In genomic region chr18:59616501-59616900, GRCh38 we compare ENCODE assay signal across 15 cellular contexts.
DNase-seq lines count a peak whose midpoint lies in the region; ATAC-seq and TF ChIP-seq lines count a peak whose summit lies in the region.
"Had no signal": no experiment of that assay in that cellular context is flagged by ENCODE, and none has a peak within 500 bp of the region (broad histone marks: within the 10 kb centered on the region; RNA-seq: fewer than 3 reads in every experiment).

No MANE protein-coding gene starts in this region.

- intact Hi-C loops in left cardiac atrium (cut with DNase I), result loop anchor here in 1 of 2 donors (10.0 kb wide), 1 partner anchor 152 kb away; no protein-coding TSS in a partner anchor

- DNase-seq in NCI-H226 (peak; percentile 3), astrocyte of the spinal cord (ENCODE audit: low read depth, low spot score) (peak; percentile 71), fibroblast of the aortic adventitia (ENCODE audit: low read depth) (peak; percentile 39), skeletal muscle cell (ENCODE audit: low read depth) (peak; percentile 63), left cardiac atrium (no peak), NCI-H1417 treated with DMSO at 0.1 percent for 48 hours (lab: John Stamatoyannopoulos, UW) (no peak), DMS79 (lab: John Stamatoyannopoulos, UW) (no peak)
- DNase-seq: ACHN, Caco-2, DMS79 treated with DMSO at 0.1 percent for 48 hours, NCI-H1436, NCI-H2029, NCI-H2171, NCI-H510A had no signal

- no peak overlapping the region for H3K4me3 ChIP-seq in astrocyte of the spinal cord (ENCODE audit: low read depth, low read length)
- H3K4me3 ChIP-seq in fibroblast of the aortic adventitia (ENCODE audit: low read depth, low read length), result no peak overlapping the region
- no peak overlapping the region for H3K4me3 ChIP-seq in skeletal muscle cell (ENCODE audit: low read depth, low read length)
- H3K4me3 ChIP-seq: HAP-1 had no signal

- in situ Hi-C loops in astrocyte of the spinal cord (cut with HindIII; ENCODE audit: low sequenced_read_pairs), result no loop called here

- no peak for ATAC-seq in left cardiac atrium

- TF ChIP-seq CTCF in astrocyte of the spinal cord (IDR thresholded peaks at IDR 0.05; ENCODE audit: low read depth, low read length) (no peak), fibroblast of the aortic adventitia (IDR thresholded peaks at IDR 0.05; ENCODE audit: insufficient read depth, low read length) (no peak)

Comparison
In these comparisons a context has a peak if more than half of its experiments do, and no peak if none do; other contexts are left out.
1. DNase-seq: peak in NCI-H226 (single experiment), astrocyte of the spinal cord (single experiment), fibroblast of the aortic adventitia (single experiment) and skeletal muscle cell (single experiment); none in left cardiac atrium (single experiment), NCI-H1417 treated with DMSO at 0.1 percent for 48 hours (single experiment) and DMS79 (single experiment).